Comparison of ENCODE assay signal across 26 cellular contexts in genomic region chr2:207463433-207463832, GRCh38.
DNase-seq lines count a peak whose midpoint lies in the region; ATAC-seq and TF ChIP-seq lines count a peak whose summit lies in the region.
"Had no signal": no experiment of that assay in that cellular context is flagged by ENCODE, and none has a peak within 500 bp of the region (broad histone marks: within the 10 kb centered on the region; RNA-seq: fewer than 3 reads in every experiment).

No MANE protein-coding gene starts in this region.

- peaks cover 34% of the 10 kb centered on the region for H3K4me1 Mint-ChIP-seq in activated CD4-positive, alpha-beta memory T cell treated with anti-CD3 and anti-CD28 coated beads for 36 hours (ENCODE audit: low read depth)
- H3K4me1 Mint-ChIP-seq in activated CD4-positive, alpha-beta memory T cell treated with anti-CD3 and anti-CD28 coated beads, Interleukin-2, amount 10 ng/mL, durations not matched to agents 7 days and 5 days = peaks cover 34% of the 10 kb centered on the region

- POLR2A ChIA-PET in activated CD4-positive, alpha-beta memory T cell treated with anti-CD3 and anti-CD28 coated beads for 36 hours (lab: Charles Lee) = no interaction called here
- POLR2A ChIA-PET in activated CD4-positive, alpha-beta memory T cell treated with anti-CD3 and anti-CD28 coated beads, Interleukin-2, amount 10 ng/mL, durations not matched to agents 7 days and 5 days (lab: Charles Lee) = no interaction called here

- no peaks in the 10 kb centered on the region for H3K9me3 Mint-ChIP-seq in activated CD4-positive, alpha-beta memory T cell treated with anti-CD3 and anti-CD28 coated beads for 36 hours
- H3K9me3 Mint-ChIP-seq in activated CD4-positive, alpha-beta memory T cell treated with anti-CD3 and anti-CD28 coated beads, Interleukin-2, amount 10 ng/mL, durations not matched to agents 7 days and 5 days = no peaks in the 10 kb centered on the region
- H3K9me3 Mint-ChIP-seq: activated naive CD8-positive, alpha-beta T cell treated with anti-CD3 and anti-CD28 coated beads, Interleukin-2, amount 50 U/mL, for 24 hours; CD8-positive, alpha-beta memory T cell; memory B cell; stimulated activated naive CD8-positive, alpha-beta T cell treated with anti-CD3 and anti-CD28 coated beads, Interleukin-15, Interleukin-2, amounts not matched to agents 100 ng/mL and 50 ng/mL, for 24 hours; T-cell had no signal

- no peaks in the 10 kb centered on the region for H3K36me3 Mint-ChIP-seq in activated CD4-positive, alpha-beta memory T cell treated with anti-CD3 and anti-CD28 coated beads for 36 hours
- no peaks in the 10 kb centered on the region for H3K36me3 Mint-ChIP-seq in activated CD4-positive, alpha-beta memory T cell treated with anti-CD3 and anti-CD28 coated beads, Interleukin-2, amount 10 ng/mL, durations not matched to agents 7 days and 5 days (ENCODE audit: low read depth)
- H3K36me3 Mint-ChIP-seq: CD8-positive, alpha-beta memory T cell; T-cell had no signal

- TF ChIP-seq CTCF in omental fat pad (IDR thresholded peaks at IDR 0.05) = no peak

- no peak overlapping the region for H3K27ac Mint-ChIP-seq in activated CD4-positive, alpha-beta memory T cell treated with anti-CD3 and anti-CD28 coated beads for 36 hours
- no peak overlapping the region for H3K27ac Mint-ChIP-seq in activated CD4-positive, alpha-beta memory T cell treated with anti-CD3 and anti-CD28 coated beads, Interleukin-2, amount 10 ng/mL, durations not matched to agents 7 days and 5 days
- H3K27ac Mint-ChIP-seq: activated naive CD8-positive, alpha-beta T cell treated with anti-CD3 and anti-CD28 coated beads, Interleukin-2, amount 50 U/mL, for 24 hours; B cell; memory B cell; nephron progenitor cell; stimulated activated naive CD8-positive, alpha-beta T cell treated with anti-CD3 and anti-CD28 coated beads, Interleukin-15, Interleukin-2, amounts not matched to agents 100 ng/mL and 50 ng/mL, for 24 hours; T-cell had no signal

- intact Hi-C loops in activated CD4-positive, alpha-beta memory T cell treated with anti-CD3 and anti-CD28 coated beads for 36 hours (cut with micrococcal nuclease) = no loop called here

- no peak overlapping the region for H3K4me3 ChIP-seq in Jurkat, Clone E6-1 (ENCODE audit: low read length)
- H3K4me3 ChIP-seq: colonic mucosa, pancreas, thoracic aorta had no signal

- ATAC-seq in omental fat pad (ENCODE audit: low FRiP score) = peak; percentile 52
- ATAC-seq: activated naive CD8-positive, alpha-beta T cell treated with anti-CD3 and anti-CD28 coated beads, Interleukin-2, amount 50 U/mL, for 24 hours; left lobe of liver; pancreas; T-cell had no signal

- DNase-seq in activated CD4-positive, alpha-beta memory T cell treated with anti-CD3 and anti-CD28 coated beads for 36 hours = peak; percentile 45
- DNase-seq in activated CD4-positive, alpha-beta memory T cell treated with anti-CD3 and anti-CD28 coated beads, Interleukin-2, amount 10 ng/mL, durations not matched to agents 7 days and 5 days = no peak
- peak; percentile 70 for DNase-seq in Jurkat, Clone E6-1 (ENCODE audit: low read depth, low spot score)
- DNase-seq in UCSD-AML1 (lab: John Stamatoyannopoulos, UW; ENCODE audit: unreplicated experiment) (peak; percentile 31), omental fat pad (ENCODE audit: low spot score) (no peak), AML-193 (lab: John Stamatoyannopoulos, UW) (no peak)
- DNase-seq in NK-92 treated with Interleukin-12 subunit alpha and Interleukin-12 subunit beta, amount 100 ng/mL, for 24 hours (lab: John Stamatoyannopoulos, UW) = no peak
- DNase-seq: activated CD4-positive, CD25-positive, alpha-beta regulatory T cell; activated gamma-delta T cell; activated naive CD8-positive, alpha-beta T cell treated with anti-CD3 and anti-CD28 coated beads, Interleukin-2, amount 50 U/mL, for 24 hours; CD8-positive, alpha-beta memory T cell; colonic mucosa; DMS 273 treated with DMSO at 0.1 percent for 48 hours; effector CD4-positive, alpha-beta T cell; EL; glutamatergic neuron; H7; nephron progenitor cell; OCI-M1; pancreas; T-cell had no signal

- no peak overlapping the region for H3K4me3 Mint-ChIP-seq in activated CD4-positive, alpha-beta memory T cell treated with anti-CD3 and anti-CD28 coated beads for 36 hours
- H3K4me3 Mint-ChIP-seq in activated CD4-positive, alpha-beta memory T cell treated with anti-CD3 and anti-CD28 coated beads, Interleukin-2, amount 10 ng/mL, durations not matched to agents 7 days and 5 days = no peak overlapping the region
- H3K4me3 Mint-ChIP-seq: activated naive CD8-positive, alpha-beta T cell treated with anti-CD3 and anti-CD28 coated beads, Interleukin-2, amount 50 U/mL, for 24 hours; B cell; CD8-positive, alpha-beta memory T cell; memory B cell; nephron progenitor cell; stimulated activated naive CD8-positive, alpha-beta T cell treated with anti-CD3 and anti-CD28 coated beads, Interleukin-15, Interleukin-2, amounts not matched to agents 100 ng/mL and 50 ng/mL, for 24 hours; T-cell had no signal

- H3K27me3 Mint-ChIP-seq in activated CD4-positive, alpha-beta memory T cell treated with anti-CD3 and anti-CD28 coated beads for 36 hours = no peaks in the 10 kb centered on the region
- no peaks in the 10 kb centered on the region for H3K27me3 Mint-ChIP-seq in activated CD4-positive, alpha-beta memory T cell treated with anti-CD3 and anti-CD28 coated beads, Interleukin-2, amount 10 ng/mL, durations not matched to agents 7 days and 5 days
- H3K27me3 Mint-ChIP-seq: activated naive CD8-positive, alpha-beta T cell treated with anti-CD3 and anti-CD28 coated beads, Interleukin-2, amount 50 U/mL, for 24 hours; B cell; CD8-positive, alpha-beta memory T cell; memory B cell; stimulated activated naive CD8-positive, alpha-beta T cell treated with anti-CD3 and anti-CD28 coated beads, Interleukin-15, Interleukin-2, amounts not matched to agents 100 ng/mL and 50 ng/mL, for 24 hours; T-cell had no signal

- CTCF ChIA-PET in activated CD4-positive, alpha-beta memory T cell treated with anti-CD3 and anti-CD28 coated beads for 36 hours (lab: Charles Lee) = no interaction called here
- CTCF ChIA-PET in activated CD4-positive, alpha-beta memory T cell treated with anti-CD3 and anti-CD28 coated beads, Interleukin-2, amount 10 ng/mL, durations not matched to agents 7 days and 5 days (lab: Charles Lee) = no interaction called here

Comparison
In these comparisons a context has a peak if more than half of its experiments do, and no peak if none do; other contexts are left out.
1. DNase-seq: peak in activated CD4-positive, alpha-beta memory T cell treated with anti-CD3 and anti-CD28 coated beads for 36 hours (single experiment), Jurkat, Clone E6-1 (single experiment) and UCSD-AML1 (single experiment); none in activated CD4-positive, alpha-beta memory T cell treated with anti-CD3 and anti-CD28 coated beads, Interleukin-2, amount 10 ng/mL, durations not matched to agents 7 days and 5 days (single experiment), omental fat pad (single experiment), AML-193 (0 of 2) and NK-92 treated with Interleukin-12 subunit alpha and Interleukin-12 subunit beta, amount 100 ng/mL, for 24 hours (single experiment).